In genomic region chr1:204420039-204421004, GRCh38 we compare ENCODE assay signal across 13 cellular contexts. TPM values are rescaled to one million over a fixed set of nuclear protein-coding genes. Genes with fewer than 3 reads are reported as not detected.
A peak's percentile ranks its signal among the peaks of the same experiment; 100 is the strongest.
DNase-seq lines count a peak whose midpoint lies in the region; ATAC-seq and TF ChIP-seq lines count a peak whose summit lies in the region.
"Had no signal": no experiment of that assay in that cellular context is flagged by ENCODE, and none has a peak within 500 bp of the region (broad histone marks: within the 10 kb centered on the region; RNA-seq: fewer than 3 reads in every experiment).

No MANE protein-coding gene starts in this region.

- no TSS peak for BruUV-seq in Panc1 (replicated peaks; lab: Mats Ljungman, UMichigan)

- no peak for TF ChIP-seq POLR2A in vagina (IDR thresholded peaks at IDR 0.05)

- peak overlapping the region; percentile 56 for H3K9ac ChIP-seq in iPS-15b (ENCODE audit: low read depth, low read length)

- CTCF ChIA-PET in Panc1 (lab: Charles Lee), result no interaction called here

- H3K4me3 ChIP-seq in cardiac muscle cell (no peak overlapping the region), left ventricle myocardium inferior (no peak overlapping the region), Panc1 (ENCODE audit: low read depth in 2 of 2, low read length in 2 of 2) (no peak overlapping the region), iPS-15b (ENCODE audit: low read depth, low read length) (no peak overlapping the region), vagina (no peak overlapping the region)
- H3K4me3 ChIP-seq: lower lobe of right lung, thyroid gland had no signal

- peaks cover 17% of the 10 kb centered on the region for H3K4me1 ChIP-seq in cardiac muscle cell (ENCODE audit: low read depth)
- peaks cover 38% of the 10 kb centered on the region for H3K4me1 ChIP-seq in left ventricle myocardium inferior
- peaks cover 36% of the 10 kb centered on the region for H3K4me1 ChIP-seq in Panc1 (ENCODE audit: control insufficient read depth, insufficient read depth, low read length)
- H3K4me1 ChIP-seq in iPS-15b (ENCODE audit: control insufficient read depth, insufficient read depth, low read length), result peaks cover 15% of the 10 kb centered on the region
- peaks cover 34% of the 10 kb centered on the region for H3K4me1 ChIP-seq in vagina

- ATAC-seq in Panc1, result no peak
- no peak for ATAC-seq in HG02973 (IDR thresholded peaks at IDR 0.05; ENCODE audit: unreplicated experiment)
- ATAC-seq in GM18520 (IDR thresholded peaks at IDR 0.05; ENCODE audit: unreplicated experiment), result no peak
- ATAC-seq: lower lobe of right lung, T-cell had no signal

- DNase-seq in cardiac muscle cell (ENCODE audit: low read depth in 1 of 2, low spot score in 1 of 2) (no peak), left ventricle myocardium inferior (no peak), Panc1 (ENCODE audit: low read depth, low spot score) (no peak), vagina (ENCODE audit: extremely low spot score in 2 of 2) (peak in 1 of 2 donors; percentile 85), amniotic stem cell (lab: John Stamatoyannopoulos, UW) (no peak)
- DNase-seq: activated CD4-positive, alpha-beta T cell treated with anti-CD3 and anti-CD28 coated beads, Interleukin-2, amount 50 U/mL, for 48 hours; lower lobe of right lung; NCI-H1694; T-cell; thyroid gland had no signal

- H3K27me3 ChIP-seq in cardiac muscle cell (no peaks in the 10 kb centered on the region), left ventricle myocardium inferior (ENCODE audit: low read depth) (no peaks in the 10 kb centered on the region), Panc1 (ENCODE audit: control insufficient read depth, insufficient read depth, low read length) (no peaks in the 10 kb centered on the region), iPS-15b (ENCODE audit: control insufficient read depth, insufficient read depth, low read length) (no peaks in the 10 kb centered on the region), vagina (no peaks in the 10 kb centered on the region)
- H3K27me3 ChIP-seq: thyroid gland had no signal

- TF ChIP-seq CTCF in cardiac muscle cell (IDR thresholded peaks at IDR 0.05; ENCODE audit: low read depth, low read length), result no peak
- TF ChIP-seq CTCF in left ventricle myocardium inferior (IDR thresholded peaks at IDR 0.05; ENCODE audit: borderline replicate concordance), result no peak
- no peak for TF ChIP-seq CTCF in Panc1 (IDR thresholded peaks at IDR 0.05)
- no peak for TF ChIP-seq CTCF in vagina (IDR thresholded peaks at IDR 0.05)

- peak overlapping the region; percentile 83 for H3K27ac ChIP-seq in cardiac muscle cell
- no peak overlapping the region for H3K27ac ChIP-seq in left ventricle myocardium inferior (replicated peaks)
- peak overlapping the region; percentile 96 for H3K27ac ChIP-seq in Panc1 (ENCODE audit: low read length)
- peak overlapping the region; percentile 45 for H3K27ac ChIP-seq in vagina
- H3K27ac ChIP-seq: lower lobe of right lung had no signal

- no peaks in the 10 kb centered on the region for H3K9me3 ChIP-seq in cardiac muscle cell (ENCODE audit: low read depth)
- no peaks in the 10 kb centered on the region for H3K9me3 ChIP-seq in left ventricle myocardium inferior (replicated peaks)
- no peaks in the 10 kb centered on the region for H3K9me3 ChIP-seq in Panc1 (ENCODE audit: control insufficient read depth, insufficient read depth, low read depth, low read length)
- no peaks in the 10 kb centered on the region for H3K9me3 ChIP-seq in iPS-15b (ENCODE audit: control insufficient read depth, insufficient read depth, low read length)
- no peaks in the 10 kb centered on the region for H3K9me3 ChIP-seq in vagina
- H3K9me3 ChIP-seq: lower lobe of right lung, thyroid gland had no signal

- in situ Hi-C loops in Panc1 (cut with HindIII; ENCODE audit: low pct_unique_long_range_greater_than_20kb, low sequenced_read_pairs), result no loop called here

- H3K36me3 ChIP-seq in cardiac muscle cell, result peaks cover 3% of the 10 kb centered on the region
- peaks cover 38% of the 10 kb centered on the region for H3K36me3 ChIP-seq in left ventricle myocardium inferior
- H3K36me3 ChIP-seq in Panc1 (ENCODE audit: control insufficient read depth, insufficient read depth, low read length), result no peaks in the 10 kb centered on the region
- peaks cover 6% of the 10 kb centered on the region for H3K36me3 ChIP-seq in iPS-15b (ENCODE audit: control insufficient read depth, insufficient read depth, low read length)
- H3K36me3 ChIP-seq in vagina, result peaks cover 0 to 17% of the 10 kb centered on the region in 2 donors

- POLR2A ChIA-PET in Panc1 (lab: Charles Lee), result no interaction called here

- intact Hi-C loops in left ventricle myocardium inferior (cut with micrococcal nuclease), result no loop called here
- intact Hi-C loops in Panc1 (cut with micrococcal nuclease; ENCODE audit: unreplicated experiment), result no loop called here
- intact Hi-C loops in vagina (cut with DNase I), result no loop called here

RNA-seq across cellular contexts. Expression of gene PPP1R15B, which starts 8.7 kb away (rescaled TPM):
- total RNA-seq in cardiac muscle cell, result 24.9 and 27.0 TPM in 2 replicates
- polyA plus RNA-seq in cardiac muscle cell, result 15.7 and 19.8 TPM in 2 replicates
- total RNA-seq in left ventricle myocardium inferior, result 20.5 TPM
- 51.1 TPM for total RNA-seq in Panc1 (2021; ENCODE audit: unreplicated experiment)
- 14.8 TPM for polyA plus RNA-seq in Panc1 (2012; ENCODE audit: insufficient read length)
- total RNA-seq in vagina, result 42.0 TPM
